1 cellular context compared by ENCODE assay signal in the genomic region with DNA sequence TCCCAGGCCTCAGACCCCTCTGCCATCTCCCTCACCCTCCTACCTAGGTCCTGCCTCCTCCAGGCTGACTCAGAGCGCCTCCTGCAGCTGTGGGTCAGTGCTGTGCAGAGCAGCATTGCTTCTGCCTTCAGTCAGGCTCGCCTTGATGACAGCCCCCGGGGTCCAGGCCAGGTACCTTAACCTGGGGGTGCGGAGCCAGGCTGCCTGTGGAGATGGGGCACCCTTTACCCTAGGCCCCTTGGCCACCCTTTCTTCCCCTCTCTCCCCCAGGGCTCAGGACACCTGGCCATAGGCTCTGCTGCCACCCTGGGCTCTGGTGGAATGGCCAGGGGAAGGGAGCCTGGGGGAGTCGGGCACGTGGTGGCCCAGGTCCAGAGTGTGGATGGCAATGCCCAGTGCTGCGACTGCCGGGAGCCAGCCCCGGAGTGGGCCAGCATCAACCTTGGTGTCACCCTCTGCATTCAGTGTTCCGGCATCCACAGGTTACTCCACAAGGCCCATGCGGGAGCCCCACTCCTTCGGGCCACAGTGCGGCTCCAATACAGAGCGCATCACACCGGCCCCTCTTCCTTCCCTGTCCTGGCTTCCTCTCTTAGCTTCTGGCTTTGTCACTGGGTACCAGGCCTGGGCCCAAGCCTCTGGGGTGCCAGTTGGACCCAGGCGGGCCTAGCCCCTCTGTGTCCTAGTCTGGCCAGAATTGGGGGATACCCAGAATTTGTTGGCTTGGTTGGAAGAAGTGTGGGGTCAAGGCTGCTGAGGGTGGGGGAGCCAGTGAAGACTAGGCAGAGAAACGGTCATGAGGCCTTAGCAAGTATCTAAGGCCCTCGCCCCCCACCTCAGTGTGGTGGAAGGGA.
A peak's percentile ranks its signal among the peaks of the same experiment; 100 is the strongest.
TF ChIP-seq lines count a peak whose summit lies in the region.

No MANE protein-coding gene starts in this region.

TF ChIP-seq in HepG2, 621 proteins besides CTCF, POLR2A, EP300 and RAD21 (continues in another document):
- TF ChIP-seq NCOA1 (CRISPR knock-in tag; IDR thresholded peaks at IDR 0.05) (0 out of 2 replicates have a peak, but pooled peaks have one; percentile 28), ZNF138 (CRISPR knock-in tag; IDR thresholded peaks at IDR 0.05; ENCODE audit: low read depth) (no peak), HNRNPL (IDR thresholded peaks at IDR 0.05; ENCODE audit: low read depth, low read length) (0 out of 2 replicates have a peak, but pooled peaks have one; percentile 23), ZC3H13 (CRISPR knock-in tag; IDR thresholded peaks at IDR 0.05) (peak; percentile 50; the same call in 1 of the 2 replicates), MAFG (CRISPR knock-in tag; IDR thresholded peaks at IDR 0.05) (no peak), SETDB1 (CRISPR knock-in tag; IDR thresholded peaks at IDR 0.05; ENCODE audit: borderline replicate concordance) (no peak), NFE2L1 (CRISPR knock-in tag; IDR thresholded peaks at IDR 0.05; ENCODE audit: borderline replicate concordance) (no peak), ZSCAN9 (CRISPR knock-in tag; IDR thresholded peaks at IDR 0.05; ENCODE audit: borderline replicate concordance) (no peak), YEATS2 (CRISPR knock-in tag; IDR thresholded peaks at IDR 0.05; ENCODE audit: borderline replicate concordance) (no peak), FOSL2 (CRISPR knock-in tag; IDR thresholded peaks at IDR 0.05) (no peak), ELF3 (CRISPR knock-in tag; IDR thresholded peaks at IDR 0.05) (no peak), ZNF430 (CRISPR knock-in tag; IDR thresholded peaks at IDR 0.05) (no peak), WIZ (CRISPR knock-in tag; IDR thresholded peaks at IDR 0.05) (no peak), ZSCAN31 (CRISPR knock-in tag; IDR thresholded peaks at IDR 0.05; ENCODE audit: low read depth) (no peak), AGO1 (IDR thresholded peaks at IDR 0.05; ENCODE audit: low read depth, low read length, poor library complexity, severe bottlenecking) (peak; percentile 88), NFYC (CRISPR knock-in tag; IDR thresholded peaks at IDR 0.05) (no peak), DPF2 (CRISPR knock-in tag; IDR thresholded peaks at IDR 0.05; ENCODE audit: borderline replicate concordance, low read depth) (0 out of 2 replicates have a peak, but pooled peaks have one; percentile 19), ZNF367 (CRISPR knock-in tag; IDR thresholded peaks at IDR 0.05; ENCODE audit: borderline replicate concordance) (no peak), NFIB (CRISPR knock-in tag; IDR thresholded peaks at IDR 0.05; ENCODE audit: borderline replicate concordance) (no peak), SAP130 (CRISPR knock-in tag; IDR thresholded peaks at IDR 0.05; ENCODE audit: low read depth) (no peak), ADNP (CRISPR knock-in tag; IDR thresholded peaks at IDR 0.05) (no peak), ZFP62 (CRISPR knock-in tag; IDR thresholded peaks at IDR 0.05) (no peak), ZNF121 (CRISPR knock-in tag; IDR thresholded peaks at IDR 0.05) (no peak), NR2F1 (CRISPR knock-in tag; IDR thresholded peaks at IDR 0.05) (no peak), ASH2L (IDR thresholded peaks at IDR 0.05; ENCODE audit: insufficient read length, low read depth, low read length) (no peak), ZNF343 (CRISPR knock-in tag; IDR thresholded peaks at IDR 0.05) (no peak), SP5 (CRISPR knock-in tag; IDR thresholded peaks at IDR 0.05; ENCODE audit: borderline replicate concordance, low read depth) (no peak), ZNF326 (CRISPR knock-in tag; IDR thresholded peaks at IDR 0.05; ENCODE audit: borderline replicate concordance) (peak; percentile 60; the same call in 1 of the 2 replicates), CBX5 (CRISPR knock-in tag; IDR thresholded peaks at IDR 0.05; ENCODE audit: borderline replicate concordance) (no peak)
- TF ChIP-seq, protein P1, sequence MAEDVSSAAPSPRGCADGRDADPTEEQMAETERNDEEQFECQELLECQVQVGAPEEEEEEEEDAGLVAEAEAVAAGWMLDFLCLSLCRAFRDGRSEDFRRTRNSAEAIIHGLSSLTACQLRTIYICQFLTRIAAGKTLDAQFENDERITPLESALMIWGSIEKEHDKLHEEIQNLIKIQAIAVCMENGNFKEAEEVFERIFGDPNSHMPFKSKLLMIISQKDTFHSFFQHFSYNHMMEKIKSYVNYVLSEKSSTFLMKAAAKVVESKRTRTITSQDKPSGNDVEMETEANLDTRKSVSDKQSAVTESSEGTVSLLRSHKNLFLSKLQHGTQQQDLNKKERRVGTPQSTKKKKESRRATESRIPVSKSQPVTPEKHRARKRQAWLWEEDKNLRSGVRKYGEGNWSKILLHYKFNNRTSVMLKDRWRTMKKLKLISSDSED (CRISPR knock-in tag; IDR thresholded peaks at IDR 0.05): no peak
- TF ChIP-seq, protein P2, sequence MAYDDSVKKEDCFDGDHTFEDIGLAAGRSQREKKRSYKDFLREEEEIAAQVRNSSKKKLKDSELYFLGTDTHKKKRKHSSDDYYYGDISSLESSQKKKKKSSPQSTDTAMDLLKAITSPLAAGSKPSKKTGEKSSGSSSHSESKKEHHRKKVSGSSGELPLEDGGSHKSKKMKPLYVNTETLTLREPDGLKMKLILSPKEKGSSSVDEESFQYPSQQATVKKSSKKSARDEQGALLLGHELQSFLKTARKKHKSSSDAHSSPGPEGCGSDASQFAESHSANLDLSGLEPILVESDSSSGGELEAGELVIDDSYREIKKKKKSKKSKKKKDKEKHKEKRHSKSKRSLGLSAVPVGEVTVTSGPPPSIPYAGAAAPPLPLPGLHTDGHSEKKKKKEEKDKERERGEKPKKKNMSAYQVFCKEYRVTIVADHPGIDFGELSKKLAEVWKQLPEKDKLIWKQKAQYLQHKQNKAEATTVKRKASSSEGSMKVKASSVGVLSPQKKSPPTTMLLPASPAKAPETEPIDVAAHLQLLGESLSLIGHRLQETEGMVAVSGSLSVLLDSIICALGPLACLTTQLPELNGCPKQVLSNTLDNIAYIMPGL (CRISPR knock-in tag; IDR thresholded peaks at IDR 0.05; ENCODE audit: borderline replicate concordance in 1 of 2, low read depth in 1 of 2): no peak
- TF ChIP-seq, protein P3, sequence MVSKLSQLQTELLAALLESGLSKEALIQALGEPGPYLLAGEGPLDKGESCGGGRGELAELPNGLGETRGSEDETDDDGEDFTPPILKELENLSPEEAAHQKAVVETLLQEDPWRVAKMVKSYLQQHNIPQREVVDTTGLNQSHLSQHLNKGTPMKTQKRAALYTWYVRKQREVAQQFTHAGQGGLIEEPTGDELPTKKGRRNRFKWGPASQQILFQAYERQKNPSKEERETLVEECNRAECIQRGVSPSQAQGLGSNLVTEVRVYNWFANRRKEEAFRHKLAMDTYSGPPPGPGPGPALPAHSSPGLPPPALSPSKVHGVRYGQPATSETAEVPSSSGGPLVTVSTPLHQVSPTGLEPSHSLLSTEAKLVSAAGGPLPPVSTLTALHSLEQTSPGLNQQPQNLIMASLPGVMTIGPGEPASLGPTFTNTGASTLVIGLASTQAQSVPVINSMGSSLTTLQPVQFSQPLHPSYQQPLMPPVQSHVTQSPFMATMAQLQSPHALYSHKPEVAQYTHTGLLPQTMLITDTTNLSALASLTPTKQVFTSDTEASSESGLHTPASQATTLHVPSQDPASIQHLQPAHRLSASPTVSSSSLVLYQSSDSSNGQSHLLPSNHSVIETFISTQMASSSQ (IDR thresholded peaks at IDR 0.05; ENCODE audit: low read depth): no peak
- TF ChIP-seq, protein P3 (CRISPR knock-in tag; IDR thresholded peaks at IDR 0.05; ENCODE audit: borderline replicate concordance): 0 out of 2 replicates have a peak, but pooled peaks have one; percentile 6
- TF ChIP-seq, protein P4, sequence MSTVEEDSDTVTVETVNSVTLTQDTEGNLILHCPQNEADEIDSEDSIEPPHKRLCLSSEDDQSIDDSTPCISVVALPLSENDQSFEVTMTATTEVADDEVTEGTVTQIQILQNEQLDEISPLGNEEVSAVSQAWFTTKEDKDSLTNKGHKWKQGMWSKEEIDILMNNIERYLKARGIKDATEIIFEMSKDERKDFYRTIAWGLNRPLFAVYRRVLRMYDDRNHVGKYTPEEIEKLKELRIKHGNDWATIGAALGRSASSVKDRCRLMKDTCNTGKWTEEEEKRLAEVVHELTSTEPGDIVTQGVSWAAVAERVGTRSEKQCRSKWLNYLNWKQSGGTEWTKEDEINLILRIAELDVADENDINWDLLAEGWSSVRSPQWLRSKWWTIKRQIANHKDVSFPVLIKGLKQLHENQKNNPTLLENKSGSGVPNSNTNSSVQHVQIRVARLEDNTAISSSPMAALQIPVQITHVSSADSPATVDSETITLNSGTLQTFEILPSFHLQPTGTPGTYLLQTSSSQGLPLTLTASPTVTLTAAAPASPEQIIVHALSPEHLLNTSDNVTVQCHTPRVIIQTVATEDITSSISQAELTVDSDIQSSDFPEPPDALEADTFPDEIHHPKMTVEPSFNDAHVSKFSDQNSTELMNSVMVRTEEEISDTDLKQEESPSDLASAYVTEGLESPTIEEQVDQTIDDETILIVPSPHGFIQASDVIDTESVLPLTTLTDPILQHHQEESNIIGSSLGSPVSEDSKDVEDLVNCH (CRISPR knock-in tag; IDR thresholded peaks at IDR 0.05): no peak
- TF ChIP-seq, protein P5, sequence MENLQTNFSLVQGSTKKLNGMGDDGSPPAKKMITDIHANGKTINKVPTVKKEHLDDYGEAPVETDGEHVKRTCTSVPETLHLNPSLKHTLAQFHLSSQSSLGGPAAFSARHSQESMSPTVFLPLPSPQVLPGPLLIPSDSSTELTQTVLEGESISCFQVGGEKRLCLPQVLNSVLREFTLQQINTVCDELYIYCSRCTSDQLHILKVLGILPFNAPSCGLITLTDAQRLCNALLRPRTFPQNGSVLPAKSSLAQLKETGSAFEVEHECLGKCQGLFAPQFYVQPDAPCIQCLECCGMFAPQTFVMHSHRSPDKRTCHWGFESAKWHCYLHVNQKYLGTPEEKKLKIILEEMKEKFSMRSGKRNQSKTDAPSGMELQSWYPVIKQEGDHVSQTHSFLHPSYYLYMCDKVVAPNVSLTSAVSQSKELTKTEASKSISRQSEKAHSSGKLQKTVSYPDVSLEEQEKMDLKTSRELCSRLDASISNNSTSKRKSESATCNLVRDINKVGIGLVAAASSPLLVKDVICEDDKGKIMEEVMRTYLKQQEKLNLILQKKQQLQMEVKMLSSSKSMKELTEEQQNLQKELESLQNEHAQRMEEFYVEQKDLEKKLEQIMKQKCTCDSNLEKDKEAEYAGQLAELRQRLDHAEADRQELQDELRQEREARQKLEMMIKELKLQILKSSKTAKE (CRISPR knock-in tag; IDR thresholded peaks at IDR 0.05; ENCODE audit: borderline replicate concordance): no peak
- TF ChIP-seq, protein P6, sequence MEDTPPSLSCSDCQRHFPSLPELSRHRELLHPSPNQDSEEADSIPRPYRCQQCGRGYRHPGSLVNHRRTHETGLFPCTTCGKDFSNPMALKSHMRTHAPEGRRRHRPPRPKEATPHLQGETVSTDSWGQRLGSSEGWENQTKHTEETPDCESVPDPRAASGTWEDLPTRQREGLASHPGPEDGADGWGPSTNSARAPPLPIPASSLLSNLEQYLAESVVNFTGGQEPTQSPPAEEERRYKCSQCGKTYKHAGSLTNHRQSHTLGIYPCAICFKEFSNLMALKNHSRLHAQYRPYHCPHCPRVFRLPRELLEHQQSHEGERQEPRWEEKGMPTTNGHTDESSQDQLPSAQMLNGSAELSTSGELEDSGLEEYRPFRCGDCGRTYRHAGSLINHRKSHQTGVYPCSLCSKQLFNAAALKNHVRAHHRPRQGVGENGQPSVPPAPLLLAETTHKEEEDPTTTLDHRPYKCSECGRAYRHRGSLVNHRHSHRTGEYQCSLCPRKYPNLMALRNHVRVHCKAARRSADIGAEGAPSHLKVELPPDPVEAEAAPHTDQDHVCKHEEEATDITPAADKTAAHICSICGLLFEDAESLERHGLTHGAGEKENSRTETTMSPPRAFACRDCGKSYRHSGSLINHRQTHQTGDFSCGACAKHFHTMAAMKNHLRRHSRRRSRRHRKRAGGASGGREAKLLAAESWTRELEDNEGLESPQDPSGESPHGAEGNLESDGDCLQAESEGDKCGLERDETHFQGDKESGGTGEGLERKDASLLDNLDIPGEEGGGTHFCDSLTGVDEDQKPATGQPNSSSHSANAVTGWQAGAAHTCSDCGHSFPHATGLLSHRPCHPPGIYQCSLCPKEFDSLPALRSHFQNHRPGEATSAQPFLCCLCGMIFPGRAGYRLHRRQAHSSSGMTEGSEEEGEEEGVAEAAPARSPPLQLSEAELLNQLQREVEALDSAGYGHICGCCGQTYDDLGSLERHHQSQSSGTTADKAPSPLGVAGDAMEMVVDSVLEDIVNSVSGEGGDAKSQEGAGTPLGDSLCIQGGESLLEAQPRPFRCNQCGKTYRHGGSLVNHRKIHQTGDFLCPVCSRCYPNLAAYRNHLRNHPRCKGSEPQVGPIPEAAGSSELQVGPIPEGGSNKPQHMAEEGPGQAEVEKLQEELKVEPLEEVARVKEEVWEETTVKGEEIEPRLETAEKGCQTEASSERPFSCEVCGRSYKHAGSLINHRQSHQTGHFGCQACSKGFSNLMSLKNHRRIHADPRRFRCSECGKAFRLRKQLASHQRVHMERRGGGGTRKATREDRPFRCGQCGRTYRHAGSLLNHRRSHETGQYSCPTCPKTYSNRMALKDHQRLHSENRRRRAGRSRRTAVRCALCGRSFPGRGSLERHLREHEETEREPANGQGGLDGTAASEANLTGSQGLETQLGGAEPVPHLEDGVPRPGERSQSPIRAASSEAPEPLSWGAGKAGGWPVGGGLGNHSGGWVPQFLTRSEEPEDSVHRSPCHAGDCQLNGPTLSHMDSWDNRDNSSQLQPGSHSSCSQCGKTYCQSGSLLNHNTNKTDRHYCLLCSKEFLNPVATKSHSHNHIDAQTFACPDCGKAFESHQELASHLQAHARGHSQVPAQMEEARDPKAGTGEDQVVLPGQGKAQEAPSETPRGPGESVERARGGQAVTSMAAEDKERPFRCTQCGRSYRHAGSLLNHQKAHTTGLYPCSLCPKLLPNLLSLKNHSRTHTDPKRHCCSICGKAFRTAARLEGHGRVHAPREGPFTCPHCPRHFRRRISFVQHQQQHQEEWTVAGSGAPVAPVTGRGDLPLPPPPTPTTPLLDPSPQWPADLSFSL (CRISPR knock-in tag; IDR thresholded peaks at IDR 0.05): no peak
- TF ChIP-seq, protein P7, sequence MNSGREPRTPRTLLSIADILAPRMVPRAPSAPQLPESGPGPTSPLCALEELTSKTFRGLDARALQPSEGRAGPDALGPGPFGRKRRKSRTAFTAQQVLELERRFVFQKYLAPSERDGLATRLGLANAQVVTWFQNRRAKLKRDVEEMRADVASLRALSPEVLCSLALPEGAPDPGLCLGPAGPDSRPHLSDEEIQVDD (CRISPR knock-in tag; IDR thresholded peaks at IDR 0.05; ENCODE audit: borderline replicate concordance): no peak
- TF ChIP-seq, protein P8, sequence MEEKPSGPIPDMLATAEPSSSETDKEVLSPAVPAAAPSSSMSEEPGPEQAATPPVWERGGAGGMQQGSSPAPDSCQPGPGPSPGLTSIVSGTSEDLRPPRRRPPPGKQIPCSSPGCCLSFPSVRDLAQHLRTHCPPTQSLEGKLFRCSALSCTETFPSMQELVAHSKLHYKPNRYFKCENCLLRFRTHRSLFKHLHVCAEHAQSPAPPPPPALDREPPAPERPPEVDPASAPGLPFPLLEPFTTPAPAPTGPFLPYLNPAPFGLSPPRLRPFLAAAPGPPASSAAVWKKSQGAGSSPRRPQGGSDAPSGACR (CRISPR knock-in tag; IDR thresholded peaks at IDR 0.05): 0 out of 2 replicates have a peak, but pooled peaks have one; percentile 18
